9 cellular contexts compared by ENCODE assay signal in the genomic region with DNA sequence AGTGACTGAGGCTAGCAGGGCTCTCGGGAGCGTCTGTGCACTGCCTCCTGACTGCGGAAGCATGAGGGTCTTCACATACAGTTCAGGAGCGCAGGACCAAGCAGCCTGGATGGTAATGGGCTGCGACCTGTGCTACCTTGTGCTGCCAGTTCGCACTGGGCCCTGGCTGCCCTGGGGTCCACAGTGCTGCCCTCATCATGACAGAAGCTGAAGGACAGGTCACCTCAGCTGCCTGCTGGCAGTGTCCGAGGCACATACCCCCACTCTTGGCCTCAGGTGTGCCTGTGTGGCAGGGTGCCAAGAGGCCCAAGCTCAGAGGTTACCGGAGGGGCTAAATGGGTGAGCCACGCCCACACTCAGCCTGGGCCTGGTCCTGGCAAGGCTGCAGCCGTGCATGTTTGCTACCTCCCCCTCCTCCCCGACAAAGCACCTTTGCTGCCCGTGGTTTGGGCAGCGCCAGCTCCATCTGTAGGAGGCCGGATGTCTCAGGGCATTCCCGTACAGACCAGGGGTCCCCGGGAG. TPM values are rescaled to one million over a fixed set of nuclear protein-coding genes. Genes with fewer than 3 reads are reported as not detected.
DNase-seq lines count a peak whose midpoint lies in the region; ATAC-seq and TF ChIP-seq lines count a peak whose summit lies in the region.
"Had no signal": no experiment of that assay in that cellular context is flagged by ENCODE, and none has a peak within 500 bp of the region (broad histone marks: within the 10 kb centered on the region; RNA-seq: fewer than 3 reads in every experiment).

No MANE protein-coding gene starts in this region.

- peak overlapping the region; percentile 76 for H3K27ac Mint-ChIP-seq in CD4-positive, alpha-beta T cell
- H3K27ac Mint-ChIP-seq in H9 (peak overlapping the region; percentile 51 to 53 (median 52); a peak in 2 of 7 replicates), nephron (peak overlapping the region; percentile 71 to 84 (median 74))
- H3K27ac Mint-ChIP-seq in activated T-helper 17 cell treated with anti-CD3 and anti-CD28 coated beads, Interleukin-2, amount 50 U/mL, for 72 hours = no peak overlapping the region
- H3K27ac Mint-ChIP-seq: activated naive CD4-positive, alpha-beta T cell treated with anti-CD3 and anti-CD28 coated beads for 36 hours had no signal

- TF ChIP-seq CTCF in CD4-positive, alpha-beta T cell (IDR thresholded peaks at IDR 0.05) = no peak
- TF ChIP-seq CTCF in H9 (conservative IDR thresholded peaks at IDR 0.05) = no peak; the same call in 1 of the 3 replicates
- TF ChIP-seq CTCF in nephron (IDR thresholded peaks at IDR 0.05; ENCODE audit: unreplicated experiment in 3 of 3) = peak in 2 of 3 experiments; percentile 12 to 13
- TF ChIP-seq CTCF in coronary artery (IDR thresholded peaks at IDR 0.05) = no peak
- TF ChIP-seq CTCF in testis (IDR thresholded peaks at IDR 0.05) = no peak

- H3K4me1 ChIP-seq in H9 (ENCODE audit: insufficient read depth, low read length) = peaks cover 2% of the 10 kb centered on the region; the same call in 1 of the 2 replicates
- peaks cover 27% of the 10 kb centered on the region for H3K4me1 ChIP-seq in testis

- intact Hi-C loops in CD4-positive, alpha-beta T cell (cut with DNase I, micrococcal nuclease) = loop anchor here in 1 of 2 experiments (5.0 to 10.0 kb wide), 4 partner anchors 168 to 1894 kb away; a partner anchor contains a TSS
- intact Hi-C loops in testis (cut with DNase I; ENCODE audit: low total_unique reads) = no loop called here

- no peaks in the 10 kb centered on the region for H3K36me3 ChIP-seq in testis (ENCODE audit: low read depth, missing control alignments)

- H2BK20ac ChIP-seq in H9 (ENCODE audit: low read depth, low read length, poor library complexity, severe bottlenecking) = no peak overlapping the region

- H2BK5ac ChIP-seq in H9 (ENCODE audit: insufficient read length, low read length) = no peak overlapping the region

- H3K4me3 ChIP-seq in coronary artery = no peak overlapping the region
- no peak overlapping the region for H3K4me3 ChIP-seq in testis

- peak overlapping the region; percentile 88 for H3K4me3 Mint-ChIP-seq in CD4-positive, alpha-beta T cell
- H3K4me3 Mint-ChIP-seq in H9 (peak overlapping the region in 1 of 2 experiments; percentile 66; a peak in 2 of 5 replicates), nephron (peak overlapping the region; percentile 74 to 87 (median 84))
- H3K4me3 Mint-ChIP-seq in activated T-helper 17 cell treated with anti-CD3 and anti-CD28 coated beads, Interleukin-2, amount 50 U/mL, for 72 hours = peak overlapping the region; percentile 85

- no CpG with 5 or more reads among the region's 16 CpGs for WGBS in H9 (ENCODE audit: extremely low coverage, insufficient read length, low lambda C conversion rate)
- 74 to 80% methylated on average over 9 to 16 of the region's 16 CpGs for WGBS in testis, 2 donors

- no peak for TF ChIP-seq POLR2A in testis (IDR thresholded peaks at IDR 0.05)

- no peak overlapping the region for H3K4ac ChIP-seq in H9 (ENCODE audit: low read depth, low read length)

- H3K27me3 ChIP-seq in CD4-positive, alpha-beta T cell (ENCODE audit: control insufficient read depth, insufficient read depth, low read length) = no peaks in the 10 kb centered on the region
- H3K27me3 ChIP-seq in H9 (ENCODE audit: insufficient read depth, low read length) = no peaks in the 10 kb centered on the region
- no peaks in the 10 kb centered on the region for H3K27me3 ChIP-seq in testis

- H3K14ac ChIP-seq in H9 (ENCODE audit: insufficient read depth, low read length) = no peak overlapping the region

- H3K27me3 Mint-ChIP-seq in CD4-positive, alpha-beta T cell = peaks cover 5% of the 10 kb centered on the region
- peaks cover 12% of the 10 kb centered on the region for H3K27me3 Mint-ChIP-seq in H9 (ENCODE audit: low read depth)
- no peaks in the 10 kb centered on the region for H3K27me3 Mint-ChIP-seq in activated T-helper 17 cell treated with anti-CD3 and anti-CD28 coated beads, Interleukin-2, amount 50 U/mL, for 72 hours
- peaks cover 3% of the 10 kb centered on the region for H3K27me3 Mint-ChIP-seq in nephron (ENCODE audit: low read depth)

- no peak overlapping the region for H2AK5ac ChIP-seq in H9 (ENCODE audit: insufficient read length, low read length)

- POLR2A ChIA-PET in CD4-positive, alpha-beta T cell (lab: Charles Lee) = interaction anchor here (0.7 to 1.5 kb wide), 2 partner anchors 57 to 225 kb away, joined by 3 read pairs; no protein-coding TSS in a partner anchor

- H3K56ac ChIP-seq in H9 (ENCODE audit: insufficient read length, low read depth, low read length) = no peak overlapping the region

- H3K18ac ChIP-seq in H9 (ENCODE audit: insufficient read length, low read depth, low read length) = no peak overlapping the region

- H4K91ac ChIP-seq in H9 (ENCODE audit: insufficient read length, low read depth, low read length) = no peak overlapping the region

- H3K9ac ChIP-seq in H9 (ENCODE audit: extremely low read depth, insufficient read length, low read length) = no peak overlapping the region

- CTCF ChIA-PET in CD4-positive, alpha-beta T cell (lab: Charles Lee) = interaction anchor here (0.7 to 1.9 kb wide), 4 partner anchors 31 to 223 kb away, joined by 3 to 6 read pairs (median 4); no protein-coding TSS in a partner anchor

- peaks cover 8% of the 10 kb centered on the region for H4K20me1 ChIP-seq in H9 (ENCODE audit: control insufficient read depth, insufficient read depth, insufficient read length)

- no peaks in the 10 kb centered on the region for H3K9me3 ChIP-seq in CD4-positive, alpha-beta T cell (ENCODE audit: control insufficient read depth, low read length)
- H3K9me3 ChIP-seq in H9 (ENCODE audit: control insufficient read depth, low read depth, low read length) (no peaks in the 10 kb centered on the region), testis (no peaks in the 10 kb centered on the region)

- peaks cover 8% of the 10 kb centered on the region for H3K36me3 Mint-ChIP-seq in CD4-positive, alpha-beta T cell (ENCODE audit: low read depth)
- peaks cover 2 to 20% (median 17%) of the 10 kb centered on the region in 3 experiments; a peak in 6 of 7 replicates for H3K36me3 Mint-ChIP-seq in H9 (ENCODE audit: insufficient read depth in 1 of 3, low read depth in 3 of 3)
- peaks cover 30% of the 10 kb centered on the region for H3K36me3 Mint-ChIP-seq in activated T-helper 17 cell treated with anti-CD3 and anti-CD28 coated beads, Interleukin-2, amount 50 U/mL, for 72 hours (ENCODE audit: low read depth)
- H3K36me3 Mint-ChIP-seq in nephron (ENCODE audit: low read depth) = no peaks in the 10 kb centered on the region

- H4K8ac ChIP-seq in H9 (replicated peaks; ENCODE audit: insufficient read length, low read depth, low read length) = no peak overlapping the region

- H2AFZ ChIP-seq in H9 (ENCODE audit: low read length) = no peak overlapping the region

- no peaks in the 10 kb centered on the region for H3K79me1 ChIP-seq in H9 (ENCODE audit: insufficient read depth, low read depth, low read length, poor library complexity, severe bottlenecking)

- no peak overlapping the region for H3K4me2 ChIP-seq in H9 (ENCODE audit: insufficient read depth, insufficient read length, low read length)

- H3K4me1 Mint-ChIP-seq in CD4-positive, alpha-beta T cell (ENCODE audit: low read depth) = peaks cover 41% of the 10 kb centered on the region
- H3K4me1 Mint-ChIP-seq in H9 (peaks cover 20 to 30% of the 10 kb centered on the region in 2 experiments), nephron (peaks cover 38% of the 10 kb centered on the region)
- H3K4me1 Mint-ChIP-seq in activated T-helper 17 cell treated with anti-CD3 and anti-CD28 coated beads, Interleukin-2, amount 50 U/mL, for 72 hours = peaks cover 5% of the 10 kb centered on the region

- no peaks in the 10 kb centered on the region for H3K9me3 Mint-ChIP-seq in CD4-positive, alpha-beta T cell
- no peaks in the 10 kb centered on the region for H3K9me3 Mint-ChIP-seq in H9
- H3K9me3 Mint-ChIP-seq in activated T-helper 17 cell treated with anti-CD3 and anti-CD28 coated beads, Interleukin-2, amount 50 U/mL, for 72 hours = no peaks in the 10 kb centered on the region
- no peaks in the 10 kb centered on the region for H3K9me3 Mint-ChIP-seq in nephron
- H3K9me3 Mint-ChIP-seq: activated naive CD4-positive, alpha-beta T cell treated with anti-CD3 and anti-CD28 coated beads for 36 hours had no signal

- no peak overlapping the region for H4K5ac ChIP-seq in H9 (ENCODE audit: insufficient read length, low read depth, low read length)

- no peak overlapping the region for H3K27ac ChIP-seq in CD4-positive, alpha-beta T cell (ENCODE audit: low read depth, low read length)
- no peak overlapping the region for H3K27ac ChIP-seq in H9 (ENCODE audit: insufficient read length, low read depth, low read length)
- H3K27ac ChIP-seq in coronary artery = no peak overlapping the region
- H3K27ac ChIP-seq in caudate nucleus (ENCODE audit: low read depth, low read length) = no peak overlapping the region
- no peak overlapping the region for H3K27ac ChIP-seq in testis

- no peak overlapping the region for H2BK15ac ChIP-seq in H9 (ENCODE audit: low read depth, low read length)

- H3K23me2 ChIP-seq in H9 (ENCODE audit: insufficient read length, low read depth, low read length, poor library complexity, severe bottlenecking) = peaks cover 18% of the 10 kb centered on the region

- H2BK12ac ChIP-seq in H9 (ENCODE audit: insufficient read length, low read depth, low read length) = no peak overlapping the region

- no peak overlapping the region for H3T11ph ChIP-seq in H9 (ENCODE audit: low read length)

- no peak for ATAC-seq in CD4-positive, alpha-beta T cell (ENCODE audit: poor library complexity)
- ATAC-seq in activated T-helper 17 cell treated with anti-CD3 and anti-CD28 coated beads, Interleukin-2, amount 50 U/mL, for 72 hours (replicated peaks) = no peak

- no peak overlapping the region for H3K23ac ChIP-seq in H9 (ENCODE audit: insufficient read length, low read depth, low read length)

- DNase-seq in CD4-positive, alpha-beta T cell = no peak
- no peak for DNase-seq in H9
- no peak for DNase-seq in coronary artery (ENCODE audit: low spot score)
- DNase-seq in caudate nucleus (lab: John Stamatoyannopoulos, UW) = no peak
- no peak for DNase-seq in testis
- DNase-seq: cortex of kidney had no signal

- no peak overlapping the region for H2BK120ac ChIP-seq in H9 (ENCODE audit: low read depth, low read length, poor library complexity, severe bottlenecking)

- peaks cover 1% of the 10 kb centered on the region; the same call in 1 of the 2 replicates for H3K79me2 ChIP-seq in H9 (ENCODE audit: insufficient read depth, low read length)

RNA-seq across cellular contexts. Expression of a gene that starts 4.4 kb away (rescaled TPM):
- total RNA-seq in CD4-positive, alpha-beta T cell = 10 to 100 TPM; 11.4 to 11.9 TPM
- total RNA-seq in H9 (2021) (24.4 and 26.0 TPM in 2 replicates), testis (10 to 100 TPM; 35.2 to 36.1 TPM)
- 10 to 100 TPM; 10.6 to 19.9 TPM for total RNA-seq in activated T-helper 17 cell treated with anti-CD3 and anti-CD28 coated beads, Interleukin-2, amount 50 U/mL, for 72 hours
- 33.8 TPM for polyA plus RNA-seq in testis (ENCODE audit: insufficient read depth, low read depth, low replicate concordance)

RNA-seq across cellular contexts. Expression of a gene that starts 4.5 kb away (rescaled TPM):
- 10 to 100 TPM; 12.8 to 14.0 TPM for total RNA-seq in CD4-positive, alpha-beta T cell
- total RNA-seq in H9 (2021) = 44.1 TPM in 2 replicates
- 10 to 100 TPM; 42.9 to 53.6 TPM for total RNA-seq in activated T-helper 17 cell treated with anti-CD3 and anti-CD28 coated beads, Interleukin-2, amount 50 U/mL, for 72 hours
- total RNA-seq in testis = 10 to 100 TPM; 77.6 to 80.3 TPM
- 72.2 TPM for polyA plus RNA-seq in testis (ENCODE audit: insufficient read depth, low read depth, low replicate concordance)

Comparison
In these comparisons a context has a peak if more than half of its experiments do, and no peak if none do; other contexts are left out.
1. CTCF ChIP-seq: peak in nephron (2 of 3); none in CD4-positive, alpha-beta T cell (single experiment), H9 (single experiment), coronary artery (single experiment) and testis (0 of 3).